13 cellular contexts compared by ENCODE assay signal in genomic region chr14:72812292-72812851, GRCh38.
DNase-seq lines count a peak whose midpoint lies in the region; ATAC-seq, FAIRE-seq and TF ChIP-seq lines count a peak whose summit lies in the region.
"Had no signal": no experiment of that assay in that cellular context is flagged by ENCODE, and none has a peak within 500 bp of the region (broad histone marks: within the 10 kb centered on the region; RNA-seq: fewer than 3 reads in every experiment).

No MANE protein-coding gene starts in this region.

- ATAC-seq in HG03354 (IDR thresholded peaks at IDR 0.05; ENCODE audit: poor library complexity, severe bottlenecking, unreplicated experiment): no peak
- ATAC-seq in activated CD8-positive, alpha-beta T cell treated with anti-CD3 and anti-CD28 coated beads for 36 hours: no peak
- ATAC-seq in HG02759 (IDR thresholded peaks at IDR 0.05; ENCODE audit: unreplicated experiment): no peak

- H3K4me3 ChIP-seq in epithelial cell of esophagus (ENCODE audit: low read length): no peak overlapping the region
- peak overlapping the region; percentile 24 for H3K4me3 ChIP-seq in rectal smooth muscle tissue (ENCODE audit: low read length)

- H3K27ac ChIP-seq in rectal smooth muscle tissue (ENCODE audit: low read depth, low read length): peak overlapping the region; percentile 81
- H3K27ac ChIP-seq: RWPE1 had no signal

- no peak overlapping the region for H3K9ac ChIP-seq in rectal smooth muscle tissue (ENCODE audit: low read length)

- peaks cover 4% of the 10 kb centered on the region for H3K36me3 Mint-ChIP-seq in activated CD8-positive, alpha-beta T cell treated with anti-CD3 and anti-CD28 coated beads for 36 hours (ENCODE audit: low read depth)

- H3K27ac Mint-ChIP-seq in activated CD8-positive, alpha-beta T cell treated with anti-CD3 and anti-CD28 coated beads for 36 hours: no peak overlapping the region

- H3K4me1 ChIP-seq in rectal smooth muscle tissue (ENCODE audit: control insufficient read depth, insufficient read depth, low read length): peaks cover 4% of the 10 kb centered on the region

- H3K4me1 Mint-ChIP-seq in activated CD8-positive, alpha-beta T cell treated with anti-CD3 and anti-CD28 coated beads for 36 hours (ENCODE audit: low read depth): peaks cover 41% of the 10 kb centered on the region

- no peaks in the 10 kb centered on the region for H3K36me3 ChIP-seq in rectal smooth muscle tissue (ENCODE audit: control insufficient read depth, insufficient read depth, low read length)

- no peaks in the 10 kb centered on the region for H3K27me3 Mint-ChIP-seq in activated CD8-positive, alpha-beta T cell treated with anti-CD3 and anti-CD28 coated beads for 36 hours
- H3K27me3 Mint-ChIP-seq: stimulated activated naive CD8-positive, alpha-beta T cell treated with anti-CD3 and anti-CD28 coated beads, Interleukin-15, Interleukin-2, amounts not matched to agents 100 ng/mL and 50 ng/mL, for 24 hours had no signal

- no peak overlapping the region for H3K4me3 Mint-ChIP-seq in activated CD8-positive, alpha-beta T cell treated with anti-CD3 and anti-CD28 coated beads for 36 hours
- H3K4me3 Mint-ChIP-seq: stimulated activated naive CD8-positive, alpha-beta T cell treated with anti-CD3 and anti-CD28 coated beads, Interleukin-15, Interleukin-2, amounts not matched to agents 100 ng/mL and 50 ng/mL, for 24 hours had no signal

- CTCF ChIA-PET in activated CD8-positive, alpha-beta T cell treated with anti-CD3 and anti-CD28 coated beads for 36 hours (lab: Charles Lee): interaction anchor here (1.1 to 1.5 kb wide), 2 partner anchors 92 to 295 kb away, joined by 3 to 5 read pairs; no protein-coding TSS in a partner anchor

- H3K27me3 ChIP-seq in rectal smooth muscle tissue (ENCODE audit: control insufficient read depth, insufficient read depth, low read length): no peaks in the 10 kb centered on the region

- H3K9me3 Mint-ChIP-seq in activated CD8-positive, alpha-beta T cell treated with anti-CD3 and anti-CD28 coated beads for 36 hours: peaks cover 6% of the 10 kb centered on the region

- POLR2A ChIA-PET in activated CD8-positive, alpha-beta T cell treated with anti-CD3 and anti-CD28 coated beads for 36 hours (lab: Charles Lee): interaction anchor here (0.5 kb wide), 1 partner anchor 25 kb away, joined by 3 read pairs; no protein-coding TSS in a partner anchor

- intact Hi-C loops in activated CD8-positive, alpha-beta T cell treated with anti-CD3 and anti-CD28 coated beads for 36 hours (cut with micrococcal nuclease): no loop called here

- peak; percentile 31 for FAIRE-seq in HTR-8/SVneo (lab: Jason Lieb, UNC)

- no peak for TF ChIP-seq CTCF in epithelial cell of esophagus (IDR thresholded peaks at IDR 0.05; ENCODE audit: insufficient read depth, low read depth, low read length, missing control alignments)
- no peak for TF ChIP-seq CTCF in GM13976 (IDR thresholded peaks at IDR 0.05; ENCODE audit: borderline replicate concordance, control extremely low read depth, extremely low read depth, insufficient read depth, missing control alignments)
- TF ChIP-seq CTCF in activated CD8-positive, alpha-beta T cell treated with anti-CD3 and anti-CD28 coated beads for 36 hours (IDR thresholded peaks at IDR 0.05): no peak

- in situ Hi-C loops in GM13976 (cut with MboI; ENCODE audit: low sequenced_read_pairs, unreplicated experiment): no loop called here

- DNase-seq in HTR-8/SVneo (ENCODE audit: insufficient read length, low spot score) (no peak), epithelial cell of esophagus (ENCODE audit: low read depth) (peak; percentile 61), left kidney (ENCODE audit: low read depth, low spot score) (peak; percentile 87), GM13976 (ENCODE audit: low spot score) (no peak)
- DNase-seq in activated CD8-positive, alpha-beta T cell treated with anti-CD3 and anti-CD28 coated beads for 36 hours: no peak
- DNase-seq: activated T-cell treated with anti-CD3 and anti-CD28 coated beads, Interleukin-2, amount 50 U/mL, for 48 hours; KG1; NCI-H2107 had no signal

Comparison
In these comparisons a context has a peak if more than half of its experiments do, and no peak if none do; other contexts are left out.
1. DNase-seq: peak in epithelial cell of esophagus (single experiment) and left kidney (single experiment); none in HTR-8/SVneo (single experiment), GM13976 (single experiment) and activated CD8-positive, alpha-beta T cell treated with anti-CD3 and anti-CD28 coated beads for 36 hours (single experiment).